In genomic region chr16:30112197-30113030, GRCh38 we compare ENCODE assay signal across 8 cellular contexts. TPM values are rescaled to one million over a fixed set of nuclear protein-coding genes. Genes with fewer than 3 reads are reported as not detected.
DNase-seq lines count a peak whose midpoint lies in the region; ATAC-seq, FAIRE-seq and TF ChIP-seq lines count a peak whose summit lies in the region.

No MANE protein-coding gene starts in this region.

- POLR2A ChIA-PET in A673 (lab: Charles Lee; ENCODE audit: low non-redundant PET) = no interaction called here

- peak; percentile 77 for DNase-seq in A673 (ENCODE audit: low spot score)
- peak; percentile 74 for DNase-seq in GM19239 (ENCODE audit: insufficient read length, low spot score)
- peak; percentile 65 for DNase-seq in SKM-1 treated with dmso at 0.1 percent for 144 hours (lab: John Stamatoyannopoulos, UW; ENCODE audit: unreplicated experiment)
- DNase-seq in ascending aorta (ENCODE audit: low spot score in 2 of 2) = peak in 1 of 2 donors; percentile 79
- DNase-seq in iris pigment epithelial cell (ENCODE audit: low read depth) = peak; percentile 55
- peak; percentile 70 to 71 for DNase-seq in stimulated activated CD4-positive, alpha-beta T cell treated with anti-CD3 and anti-CD28 coated beads, Interleukin-4, amount 100 ng/mL, for 48 hours (ENCODE audit: low read depth in 2 of 2)
- no peak for DNase-seq in OCI-M2 (lab: John Stamatoyannopoulos, UW; ENCODE audit: unreplicated experiment)

- no peaks in the 10 kb centered on the region for H3K4me1 ChIP-seq in A673 (ENCODE audit: insufficient read depth, low read length, poor library complexity, severe bottlenecking)
- H3K4me1 ChIP-seq in ascending aorta = no peaks in the 10 kb centered on the region

- FAIRE-seq in GM19239 (lab: Jason Lieb, UNC) = no peak

- H3K4me3 ChIP-seq in A673 (ENCODE audit: low read depth, low read length, poor library complexity, severe bottlenecking) = no peak overlapping the region
- H3K4me3 ChIP-seq in ascending aorta = no peak overlapping the region

- no peaks in the 10 kb centered on the region for H3K9me3 ChIP-seq in A673 (ENCODE audit: low read depth, low read length, poor library complexity, severe bottlenecking)
- H3K9me3 ChIP-seq in ascending aorta = no peaks in the 10 kb centered on the region

- H3K27ac ChIP-seq in A673 (ENCODE audit: low read depth, low read length, poor library complexity, severe bottlenecking) (no peak overlapping the region), ascending aorta (no peak overlapping the region)

- BruUV-seq in A673 (replicated peaks; lab: Mats Ljungman, UMichigan) = no TSS peak

- H3K36me3 ChIP-seq in A673 (ENCODE audit: insufficient read depth, low read length, poor library complexity, severe bottlenecking) (peaks cover 4% of the 10 kb centered on the region), ascending aorta (peaks cover 55 to 83% of the 10 kb centered on the region in 2 donors)

- intact Hi-C loops in A673 (cut with micrococcal nuclease; ENCODE audit: unreplicated experiment) (loop anchor here (5.0 kb wide), 1 partner anchor 515 kb away; no protein-coding TSS in a partner anchor), ascending aorta (cut with DNase I) (no loop called here)

- CTCF ChIA-PET in A673 (lab: Charles Lee) = interaction anchor here (0.6 to 1.1 kb wide), 6 partner anchors 9 to 358 kb away, joined by 3 to 5 read pairs (median 3); partner anchors contain the start of gene CORO1A

- peak; percentile 80 for TF ChIP-seq CTCF in A673 (conservative IDR thresholded peaks at IDR 0.05; ENCODE audit: low read depth, low read length)
- peak; percentile 58 to 70 (median 62) for TF ChIP-seq CTCF in ascending aorta (IDR thresholded peaks at IDR 0.05)

- ATAC-seq in HG03432 (IDR thresholded peaks at IDR 0.05; ENCODE audit: unreplicated experiment) = no peak

- no peaks in the 10 kb centered on the region for H3K27me3 ChIP-seq in A673 (replicated peaks; ENCODE audit: insufficient read depth, low read depth, low read length, poor library complexity)
- H3K27me3 ChIP-seq in ascending aorta = no peaks in the 10 kb centered on the region

RNA-seq across cellular contexts. Expression of gene GDPD3, which starts 0.9 kb away (rescaled TPM):
- total RNA-seq in A673 (2021) (2.5 and 4.4 TPM in 2 replicates), ascending aorta (0.53 TPM)

RNA-seq across cellular contexts. Expression of gene MAPK3, which starts 10.6 kb away (rescaled TPM):
- total RNA-seq in A673 (2021) (59.5 and 74.6 TPM in 2 replicates), ascending aorta (115 TPM)

RNA-seq across cellular contexts. Expression of gene YPEL3, which starts 16.4 kb away (rescaled TPM):
- total RNA-seq in A673 (2021) (4.7 and 9.1 TPM in 2 replicates), ascending aorta (98.6 TPM)

RNA-seq across cellular contexts. Expression of gene TBX6, which starts 20.7 kb away (rescaled TPM):
- total RNA-seq in A673 (2021) (0.49 and 0.85 TPM in 2 replicates), ascending aorta (0.75 TPM)

RNA-seq across cellular contexts. Expression of gene PPP4C, which starts 36.6 kb away (rescaled TPM):
- total RNA-seq in A673 (2021) = 122 and 127 TPM in 2 replicates
- total RNA-seq in ascending aorta = 50.7 TPM
